ENCODE assay signal across 9 cellular contexts in genomic region chr21:38984982-38985422, GRCh38.
A peak's percentile ranks its signal among the peaks of the same experiment; 100 is the strongest.
DNase-seq lines count a peak whose midpoint lies in the region; ATAC-seq, FAIRE-seq and TF ChIP-seq lines count a peak whose summit lies in the region.
"Had no signal": no experiment of that assay in that cellular context is flagged by ENCODE, and none has a peak within 500 bp of the region (broad histone marks: within the 10 kb centered on the region; RNA-seq: fewer than 3 reads in every experiment).

No MANE protein-coding gene starts in this region.

- H3K27me3 Mint-ChIP-seq in WTC11 (ENCODE audit: low read depth): no peaks in the 10 kb centered on the region; the same call in 1 of the 2 replicates

- CTCF ChIA-PET in WTC11 (lab: Charles Lee): no interaction called here

- no peak overlapping the region for H3K4me3 Mint-ChIP-seq in WTC11

- H3K9me3 Mint-ChIP-seq in WTC11: peaks cover 5% of the 10 kb centered on the region

- no peak for FAIRE-seq in H54 (lab: Jason Lieb, UNC)

- peaks cover 61% of the 10 kb centered on the region for H3K4me1 Mint-ChIP-seq in WTC11

- no peak overlapping the region for H3K27ac Mint-ChIP-seq in WTC11

- DNase-seq in H54 (ENCODE audit: insufficient read length, low spot score): peak; percentile 58
- DNase-seq in RPMI7951 (ENCODE audit: low read depth): peak; percentile 94
- peak; percentile 97 for DNase-seq in fibroblast of mammary gland (ENCODE audit: low read depth)
- peak; percentile 39 for DNase-seq in smooth muscle cell of the brain vasculature (ENCODE audit: low read depth, low spot score)
- no peak for DNase-seq in WTC11 (ENCODE audit: low spot score)
- no peak for DNase-seq in amniotic stem cell (lab: John Stamatoyannopoulos, UW)
- DNase-seq in COR-L47 (lab: John Stamatoyannopoulos, UW): no peak

- TF ChIP-seq POLR2A in H54 (IDR thresholded peaks at IDR 0.05; ENCODE audit: low read depth, low read length): no peak

- H3K4me3 ChIP-seq in fibroblast of mammary gland (ENCODE audit: control insufficient read depth, low read depth, low read length): no peak overlapping the region
- H3K4me3 ChIP-seq: dorsolateral prefrontal cortex had no signal

- peaks cover 4% of the 10 kb centered on the region; the same call in 1 of the 2 replicates for H3K36me3 Mint-ChIP-seq in WTC11

- TF ChIP-seq CTCF in fibroblast of mammary gland (conservative IDR thresholded peaks at IDR 0.05; ENCODE audit: control insufficient read depth, insufficient read depth, low read depth, low read length): no peak
- no peak for TF ChIP-seq CTCF in WTC11 (IDR thresholded peaks at IDR 0.05)

- ATAC-seq in HG03025 (IDR thresholded peaks at IDR 0.05; ENCODE audit: low FRiP score, unreplicated experiment) (no peak), WTC11 (no peak)

- POLR2A ChIA-PET in WTC11 (lab: Charles Lee): no interaction called here

TF ChIP-seq in WTC11, 78 proteins besides CTCF, POLR2A, EP300 and RAD21:
- TF ChIP-seq NR1H2 (CRISPR knock-in tag; IDR thresholded peaks at IDR 0.05) (no peak), TEAD1 (CRISPR knock-in tag; IDR thresholded peaks at IDR 0.05) (no peak), HMGA2 (CRISPR knock-in tag; IDR thresholded peaks at IDR 0.05) (no peak), AFF4 (CRISPR knock-in tag; IDR thresholded peaks at IDR 0.05; ENCODE audit: borderline replicate concordance) (no peak), OVOL2 (CRISPR knock-in tag; IDR thresholded peaks at IDR 0.05; ENCODE audit: borderline replicate concordance) (no peak), MAX (CRISPR knock-in tag; IDR thresholded peaks at IDR 0.05) (no peak), FOXP1 (CRISPR knock-in tag; IDR thresholded peaks at IDR 0.05; ENCODE audit: borderline replicate concordance) (no peak), USF1 (CRISPR knock-in tag; IDR thresholded peaks at IDR 0.05) (no peak), GABPB1 (CRISPR knock-in tag; IDR thresholded peaks at IDR 0.05) (no peak), NR3C1 (CRISPR knock-in tag; conservative IDR thresholded peaks at IDR 0.05; ENCODE audit: low read depth) (no peak), ZNF263 (CRISPR knock-in tag; IDR thresholded peaks at IDR 0.05; ENCODE audit: low read depth) (no peak), MYBL2 (CRISPR knock-in tag; IDR thresholded peaks at IDR 0.05) (no peak)

Comparison
In these comparisons a context has a peak if more than half of its experiments do, and no peak if none do; other contexts are left out.
1. DNase-seq: peak in H54 (single experiment), RPMI7951 (single experiment), fibroblast of mammary gland (single experiment) and smooth muscle cell of the brain vasculature (single experiment); none in WTC11 (single experiment), amniotic stem cell (single experiment) and COR-L47 (single experiment).